In genomic region chr17:945672-946071, GRCh38 we compare ENCODE assay signal across 13 cellular contexts.
"Had no signal": no experiment of that assay in that cellular context is flagged by ENCODE, and none has a peak within 500 bp of the region (broad histone marks: within the 10 kb centered on the region; RNA-seq: fewer than 3 reads in every experiment).

No MANE protein-coding gene starts in this region.

- H3K9me3 ChIP-seq: esophagus muscularis mucosa, tibial nerve had no signal

- H3K27me3 Mint-ChIP-seq: brain had no signal

- H3K4me3 ChIP-seq: esophagus muscularis mucosa, skin epidermis, tibial nerve had no signal

- H3K36me3 Mint-ChIP-seq: activated naive CD4-positive, alpha-beta T cell treated with anti-CD3 and anti-CD28 coated beads, Interleukin-2, amount 50 U/mL, for 24 hours had no signal

- H3K27ac ChIP-seq: skin epidermis, tibial nerve had no signal

- H3K9me3 Mint-ChIP-seq: activated naive CD4-positive, alpha-beta T cell treated with anti-CD3 and anti-CD28 coated beads, Interleukin-2, amount 50 U/mL, for 24 hours; T-helper 2 cell treated with Interferon-gamma antibody and Interleukin-4, amounts not matched to agents 5 μg/mL and 100 μg/mL, for 36 hours had no signal

- H3K27me3 ChIP-seq: esophagus muscularis mucosa had no signal

- H3K4me1 Mint-ChIP-seq: activated naive CD4-positive, alpha-beta T cell treated with anti-CD3 and anti-CD28 coated beads, Interleukin-2, amount 50 U/mL, for 24 hours had no signal

- DNase-seq: activated effector memory CD4-positive, alpha-beta T cell treated with Interleukin-2 at 50 U/mL for 16 hours; activated T-cell treated with anti-CD3 and anti-CD28 coated beads, Interleukin-2, amount 50 U/mL, for 1 hour; cerebellar nuclear complex; dermis blood vessel endothelial cell; glutamatergic neuron; retina; SW 1271 had no signal

- H3K27ac Mint-ChIP-seq: activated naive CD4-positive, alpha-beta T cell treated with anti-CD3 and anti-CD28 coated beads, Interleukin-2, amount 50 U/mL, for 24 hours; T-helper 2 cell treated with Interferon-gamma antibody and Interleukin-4, amounts not matched to agents 5 μg/mL and 100 μg/mL, for 36 hours had no signal

- H3K4me3 Mint-ChIP-seq: activated naive CD4-positive, alpha-beta T cell treated with anti-CD3 and anti-CD28 coated beads, Interleukin-2, amount 50 U/mL, for 24 hours; brain; T-helper 2 cell treated with Interferon-gamma antibody and Interleukin-4, amounts not matched to agents 5 μg/mL and 100 μg/mL, for 36 hours had no signal
